Comparison of ENCODE assay signal across 9 cellular contexts in genomic region chr14:68392393-68393085, GRCh38.
A peak's percentile ranks its signal among the peaks of the same experiment; 100 is the strongest.
DNase-seq lines count a peak whose midpoint lies in the region; ATAC-seq and TF ChIP-seq lines count a peak whose summit lies in the region.
"Had no signal": no experiment of that assay in that cellular context is flagged by ENCODE, and none has a peak within 500 bp of the region (broad histone marks: within the 10 kb centered on the region; RNA-seq: fewer than 3 reads in every experiment).

No MANE protein-coding gene starts in this region.

- no peaks in the 10 kb centered on the region for H3K27me3 ChIP-seq in CD4-positive, CD25-positive, alpha-beta regulatory T cell (ENCODE audit: control insufficient read depth, insufficient read depth, low read length)
- no peaks in the 10 kb centered on the region for H3K27me3 ChIP-seq in left ventricle myocardium inferior (ENCODE audit: low read depth)

- H3K27me3 Mint-ChIP-seq in CD4-positive, CD25-positive, alpha-beta regulatory T cell = no peaks in the 10 kb centered on the region
- H3K27me3 Mint-ChIP-seq: stimulated activated naive CD8-positive, alpha-beta T cell treated with anti-CD3 and anti-CD28 coated beads, Interleukin-15, Interleukin-2, amounts not matched to agents 100 ng/mL and 50 ng/mL, for 24 hours had no signal

- H3K27ac ChIP-seq in CD4-positive, CD25-positive, alpha-beta regulatory T cell (ENCODE audit: insufficient read depth, low read length, poor library complexity, severe bottlenecking) = no peak overlapping the region
- peak overlapping the region; percentile 78 for H3K27ac ChIP-seq in left ventricle myocardium inferior (replicated peaks)

- no peak for ATAC-seq in CD4-positive, CD25-positive, alpha-beta regulatory T cell (ENCODE audit: low read depth in 2 of 2)
- no peak for ATAC-seq in GM18502 (IDR thresholded peaks at IDR 0.05; ENCODE audit: poor library complexity, unreplicated experiment)

- no peaks in the 10 kb centered on the region for H3K4me1 ChIP-seq in CD4-positive, CD25-positive, alpha-beta regulatory T cell (ENCODE audit: control insufficient read depth, insufficient read depth, low read length, poor library complexity, severe bottlenecking)
- H3K4me1 ChIP-seq in left ventricle myocardium inferior = peaks cover 66% of the 10 kb centered on the region

- H3K36me3 Mint-ChIP-seq in CD4-positive, CD25-positive, alpha-beta regulatory T cell = peaks cover 16% of the 10 kb centered on the region

- H3K27ac Mint-ChIP-seq in CD4-positive, CD25-positive, alpha-beta regulatory T cell = peak overlapping the region in 2 of 3 donors; percentile 3 to 33
- H3K27ac Mint-ChIP-seq: stimulated activated naive CD8-positive, alpha-beta T cell treated with anti-CD3 and anti-CD28 coated beads, Interleukin-15, Interleukin-2, amounts not matched to agents 100 ng/mL and 50 ng/mL, for 24 hours had no signal

- peaks cover 0 to 15% (median 4%) of the 10 kb centered on the region in 4 donors for H3K4me1 Mint-ChIP-seq in CD4-positive, CD25-positive, alpha-beta regulatory T cell

- intact Hi-C loops in left ventricle myocardium inferior (cut with micrococcal nuclease) (no loop called here), posterior vena cava (cut with DNase I) (loop anchor here (10.0 kb wide), 3 partner anchors 72 to 422 kb away; no protein-coding TSS in a partner anchor)

- no peak overlapping the region for H3K4me3 Mint-ChIP-seq in CD4-positive, CD25-positive, alpha-beta regulatory T cell
- H3K4me3 Mint-ChIP-seq: stimulated activated naive CD8-positive, alpha-beta T cell treated with anti-CD3 and anti-CD28 coated beads, Interleukin-15, Interleukin-2, amounts not matched to agents 100 ng/mL and 50 ng/mL, for 24 hours had no signal

- H3K9me3 Mint-ChIP-seq in CD4-positive, CD25-positive, alpha-beta regulatory T cell = peaks cover 0 to 4% (median 0%) of the 10 kb centered on the region in 7 donors
- H3K9me3 Mint-ChIP-seq: stimulated activated naive CD8-positive, alpha-beta T cell treated with anti-CD3 and anti-CD28 coated beads, Interleukin-15, Interleukin-2, amounts not matched to agents 100 ng/mL and 50 ng/mL, for 24 hours had no signal

- no peaks in the 10 kb centered on the region for H3K36me3 ChIP-seq in CD4-positive, CD25-positive, alpha-beta regulatory T cell (ENCODE audit: control insufficient read depth, insufficient read depth, low read length)
- H3K36me3 ChIP-seq in left ventricle myocardium inferior = no peaks in the 10 kb centered on the region

- no peaks in the 10 kb centered on the region for H3K9me3 ChIP-seq in CD4-positive, CD25-positive, alpha-beta regulatory T cell (ENCODE audit: control insufficient read depth in 2 of 2, low read length in 2 of 2)
- no peaks in the 10 kb centered on the region for H3K9me3 ChIP-seq in left ventricle myocardium inferior (replicated peaks)

- H3K4me3 ChIP-seq in CD4-positive, CD25-positive, alpha-beta regulatory T cell (ENCODE audit: low read depth, low read length) = no peak overlapping the region
- no peak overlapping the region for H3K4me3 ChIP-seq in left ventricle myocardium inferior

- DNase-seq in CD4-positive, CD25-positive, alpha-beta regulatory T cell = no peak
- peak; percentile 20 for DNase-seq in SKM-1 treated with dmso at 0.1 percent for 144 hours (lab: John Stamatoyannopoulos, UW; ENCODE audit: unreplicated experiment)
- DNase-seq in left ventricle myocardium inferior = peak; percentile 56
- DNase-seq in posterior vena cava (ENCODE audit: low spot score) = peak; percentile 85
- DNase-seq in HuH-7.5 (ENCODE audit: low spot score) = no peak
- no peak for DNase-seq in NCI-H2107 (lab: John Stamatoyannopoulos, UW)
- no peak for DNase-seq in NCI-H345 treated with DMSO at 0.1 percent for 48 hours (lab: John Stamatoyannopoulos, UW; ENCODE audit: unreplicated experiment)

- no peak for TF ChIP-seq CTCF in left ventricle myocardium inferior (IDR thresholded peaks at IDR 0.05; ENCODE audit: borderline replicate concordance)

Comparison
In these comparisons a context has a peak if more than half of its experiments do, and no peak if none do; other contexts are left out.
1. DNase-seq: peak in SKM-1 treated with dmso at 0.1 percent for 144 hours (single experiment), left ventricle myocardium inferior (single experiment) and posterior vena cava (single experiment); none in CD4-positive, CD25-positive, alpha-beta regulatory T cell (0 of 3), HuH-7.5 (single experiment), NCI-H2107 (single experiment) and NCI-H345 treated with DMSO at 0.1 percent for 48 hours (single experiment).